14 cellular contexts compared by ENCODE assay signal in genomic region chr2:120314656-120315366, GRCh38. TPM values are rescaled to one million over a fixed set of nuclear protein-coding genes. Genes with fewer than 3 reads are reported as not detected.
DNase-seq lines count a peak whose midpoint lies in the region; ATAC-seq lines count a peak whose summit lies in the region.
"Had no signal": no experiment of that assay in that cellular context is flagged by ENCODE, and none has a peak within 500 bp of the region (broad histone marks: within the 10 kb centered on the region; RNA-seq: fewer than 3 reads in every experiment).

No MANE protein-coding gene starts in this region.

- ATAC-seq in T-helper 17 cell = peak; percentile 45
- ATAC-seq in central memory CD8-positive, alpha-beta T cell (replicated peaks; ENCODE audit: extremely low read depth, poor library complexity, severe bottlenecking) = no peak
- no peak for ATAC-seq in stimulated activated effector memory CD8-positive, alpha-beta T cell treated with anti-CD3 and anti-CD28 coated beads, Interleukin-12 subunit alpha, Interleukin-12 subunit beta, amount 100 ng/mL, for 72 hours
- no peak for ATAC-seq in GM19452 (IDR thresholded peaks at IDR 0.05; ENCODE audit: unreplicated experiment)

- intact Hi-C loops in activated CD4-positive, alpha-beta T cell treated with anti-CD3 and anti-CD28 coated beads, Interleukin-2, amount 10 ng/mL, durations not matched to agents 24 days and 14 days (cut with micrococcal nuclease) = loop anchor here (5.0 to 10.0 kb wide), 2 partner anchors 300 to 563 kb away; partner anchors contain the start of gene EPB41L5

- no peaks in the 10 kb centered on the region for H3K36me3 Mint-ChIP-seq in activated CD4-positive, alpha-beta T cell treated with anti-CD3 and anti-CD28 coated beads, Interleukin-2, amount 10 ng/mL, durations not matched to agents 24 days and 14 days (ENCODE audit: low read depth)
- H3K36me3 Mint-ChIP-seq in T-helper 17 cell (ENCODE audit: low read depth) = no peaks in the 10 kb centered on the region
- H3K36me3 Mint-ChIP-seq in central memory CD8-positive, alpha-beta T cell (ENCODE audit: insufficient read depth) = no peaks in the 10 kb centered on the region
- no peaks in the 10 kb centered on the region for H3K36me3 Mint-ChIP-seq in stimulated activated effector memory CD8-positive, alpha-beta T cell treated with anti-CD3 and anti-CD28 coated beads, Interleukin-12 subunit alpha, Interleukin-12 subunit beta, amount 100 ng/mL, for 72 hours

- H3K4me1 Mint-ChIP-seq in activated CD4-positive, alpha-beta T cell treated with anti-CD3 and anti-CD28 coated beads, Interleukin-2, amount 10 ng/mL, durations not matched to agents 24 days and 14 days = peaks cover 41% of the 10 kb centered on the region
- H3K4me1 Mint-ChIP-seq in T-helper 17 cell = peaks cover 11% of the 10 kb centered on the region
- H3K4me1 Mint-ChIP-seq in central memory CD8-positive, alpha-beta T cell = peaks cover 8% of the 10 kb centered on the region
- peaks cover 11% of the 10 kb centered on the region for H3K4me1 Mint-ChIP-seq in stimulated activated effector memory CD8-positive, alpha-beta T cell treated with anti-CD3 and anti-CD28 coated beads, Interleukin-12 subunit alpha, Interleukin-12 subunit beta, amount 100 ng/mL, for 72 hours

- DNase-seq in activated CD4-positive, alpha-beta T cell treated with anti-CD3 and anti-CD28 coated beads, Interleukin-2, amount 10 ng/mL, durations not matched to agents 24 days and 14 days = peak; percentile 80
- DNase-seq in activated CD4-positive, alpha-beta T cell treated with anti-CD3 and anti-CD28 coated beads for 4 hours = no peak
- DNase-seq in T-helper 17 cell = no peak
- DNase-seq in central memory CD8-positive, alpha-beta T cell (ENCODE audit: low spot score in 2 of 2) = no peak
- DNase-seq in stimulated activated effector memory CD8-positive, alpha-beta T cell treated with anti-CD3 and anti-CD28 coated beads, Interleukin-12 subunit alpha, Interleukin-12 subunit beta, amount 100 ng/mL, for 72 hours (ENCODE audit: low spot score in 2 of 2) = no peak
- no peak for DNase-seq in activated effector memory CD4-positive, alpha-beta T cell treated with Interleukin-2 at 50 U/mL for 16 hours
- no peak for DNase-seq in HK-2 (ENCODE audit: unreplicated experiment)
- DNase-seq: effector CD4-positive, alpha-beta T cell; MM.1S; NCI-H748 treated with DMSO at 0.1 percent for 48 hours had no signal

- H3K27ac Mint-ChIP-seq in activated CD4-positive, alpha-beta T cell treated with anti-CD3 and anti-CD28 coated beads, Interleukin-2, amount 10 ng/mL, durations not matched to agents 24 days and 14 days = peak overlapping the region; percentile 58
- peak overlapping the region; percentile 88 for H3K27ac Mint-ChIP-seq in T-helper 17 cell
- no peak overlapping the region for H3K27ac Mint-ChIP-seq in central memory CD8-positive, alpha-beta T cell (ENCODE audit: low read depth)
- no peak overlapping the region for H3K27ac Mint-ChIP-seq in stimulated activated effector memory CD8-positive, alpha-beta T cell treated with anti-CD3 and anti-CD28 coated beads, Interleukin-12 subunit alpha, Interleukin-12 subunit beta, amount 100 ng/mL, for 72 hours

- no peaks in the 10 kb centered on the region for H3K9me3 Mint-ChIP-seq in activated CD4-positive, alpha-beta T cell treated with anti-CD3 and anti-CD28 coated beads, Interleukin-2, amount 10 ng/mL, durations not matched to agents 24 days and 14 days
- no peaks in the 10 kb centered on the region for H3K9me3 Mint-ChIP-seq in central memory CD8-positive, alpha-beta T cell
- no peaks in the 10 kb centered on the region for H3K9me3 Mint-ChIP-seq in stimulated activated effector memory CD8-positive, alpha-beta T cell treated with anti-CD3 and anti-CD28 coated beads, Interleukin-12 subunit alpha, Interleukin-12 subunit beta, amount 100 ng/mL, for 72 hours

- H3K4me3 Mint-ChIP-seq in activated CD4-positive, alpha-beta T cell treated with anti-CD3 and anti-CD28 coated beads, Interleukin-2, amount 10 ng/mL, durations not matched to agents 24 days and 14 days = peak overlapping the region; percentile 80
- peak overlapping the region; percentile 84 for H3K4me3 Mint-ChIP-seq in T-helper 17 cell
- H3K4me3 Mint-ChIP-seq in central memory CD8-positive, alpha-beta T cell = peak overlapping the region; percentile 1
- H3K4me3 Mint-ChIP-seq in stimulated activated effector memory CD8-positive, alpha-beta T cell treated with anti-CD3 and anti-CD28 coated beads, Interleukin-12 subunit alpha, Interleukin-12 subunit beta, amount 100 ng/mL, for 72 hours = peak overlapping the region; percentile 61

- H3K9me3 ChIP-seq in T-helper 17 cell (ENCODE audit: control insufficient read depth, low read length, poor library complexity, severe bottlenecking) = no peaks in the 10 kb centered on the region
- H3K9me3 ChIP-seq: adrenal gland, heart left ventricle, thoracic aorta had no signal

- no peaks in the 10 kb centered on the region for H3K27me3 Mint-ChIP-seq in activated CD4-positive, alpha-beta T cell treated with anti-CD3 and anti-CD28 coated beads, Interleukin-2, amount 10 ng/mL, durations not matched to agents 24 days and 14 days
- peaks cover 4% of the 10 kb centered on the region for H3K27me3 Mint-ChIP-seq in T-helper 17 cell
- H3K27me3 Mint-ChIP-seq in central memory CD8-positive, alpha-beta T cell = peaks cover 15% of the 10 kb centered on the region

RNA-seq across cellular contexts. Expression of gene INHBB, which starts 31.1 kb away (rescaled TPM):
- not detected in 2 replicates for total RNA-seq in activated CD4-positive, alpha-beta T cell treated with anti-CD3 and anti-CD28 coated beads, Interleukin-2, amount 10 ng/mL, durations not matched to agents 24 days and 14 days
- not detected for total RNA-seq in T-helper 17 cell

Comparison
In these comparisons a context has a peak if more than half of its experiments do, and no peak if none do; other contexts are left out.
1. H3K27ac Mint-ChIP-seq: peak in activated CD4-positive, alpha-beta T cell treated with anti-CD3 and anti-CD28 coated beads, Interleukin-2, amount 10 ng/mL, durations not matched to agents 24 days and 14 days (single experiment) and T-helper 17 cell (single experiment); none in central memory CD8-positive, alpha-beta T cell (single experiment) and stimulated activated effector memory CD8-positive, alpha-beta T cell treated with anti-CD3 and anti-CD28 coated beads, Interleukin-12 subunit alpha, Interleukin-12 subunit beta, amount 100 ng/mL, for 72 hours (single experiment).
2. H3K4me3 Mint-ChIP-seq: peak in every context shown above with its lines; median percentile 84 in T-helper 17 cell; 80 in activated CD4-positive, alpha-beta T cell treated with anti-CD3 and anti-CD28 coated beads, Interleukin-2, amount 10 ng/mL, durations not matched to agents 24 days and 14 days; 61 in stimulated activated effector memory CD8-positive, alpha-beta T cell treated with anti-CD3 and anti-CD28 coated beads, Interleukin-12 subunit alpha, Interleukin-12 subunit beta, amount 100 ng/mL, for 72 hours; 1 in central memory CD8-positive, alpha-beta T cell.